ENCODE assay signal across 8 cellular contexts in genomic region chr15:88255496-88256171, GRCh38. TPM values are rescaled to one million over a fixed set of nuclear protein-coding genes. Genes with fewer than 3 reads are reported as not detected.
A peak's percentile ranks its signal among the peaks of the same experiment; 100 is the strongest.
DNase-seq lines count a peak whose midpoint lies in the region; ATAC-seq and TF ChIP-seq lines count a peak whose summit lies in the region.

No MANE protein-coding gene starts in this region.

- no peak overlapping the region for H3K27ac Mint-ChIP-seq in activated naive CD4-positive, alpha-beta T cell treated with anti-CD3 and anti-CD28 coated beads, Interleukin-2, amount 50 U/mL, for 24 hours

- H3K9me3 Mint-ChIP-seq in activated naive CD4-positive, alpha-beta T cell treated with anti-CD3 and anti-CD28 coated beads, Interleukin-2, amount 50 U/mL, for 24 hours = no peaks in the 10 kb centered on the region

- no peaks in the 10 kb centered on the region for H3K36me3 Mint-ChIP-seq in activated naive CD4-positive, alpha-beta T cell treated with anti-CD3 and anti-CD28 coated beads, Interleukin-2, amount 50 U/mL, for 24 hours

- H3K36me3 ChIP-seq in tibial nerve = no peaks in the 10 kb centered on the region

- TF ChIP-seq EP300 in tibial nerve (IDR thresholded peaks at IDR 0.05) = no peak

- peak; percentile 62 for ATAC-seq in left lobe of liver
- ATAC-seq in HG03432 (IDR thresholded peaks at IDR 0.05; ENCODE audit: unreplicated experiment) = no peak
- no peak for ATAC-seq in HG02571 (IDR thresholded peaks at IDR 0.05; ENCODE audit: unreplicated experiment)
- no peak for ATAC-seq in HG03039 (IDR thresholded peaks at IDR 0.05; ENCODE audit: unreplicated experiment)

- TF ChIP-seq POLR2A in tibial nerve (IDR thresholded peaks at IDR 0.05) = no peak

- 0 to 2% methylated on average over 32 to 44 of the region's 54 CpGs for WGBS in tibial nerve, 2 donors

- DNase-seq in activated naive CD4-positive, alpha-beta T cell treated with anti-CD3 and anti-CD28 coated beads, Interleukin-2, amount 50 U/mL, for 16 hours = no peak
- DNase-seq in caudate nucleus (lab: John Stamatoyannopoulos, UW) = peak in 21 of 61 donors; percentile 12 to 71 (median 47)
- no peak for DNase-seq in left lobe of liver (ENCODE audit: low spot score)
- DNase-seq in tibial nerve (ENCODE audit: low spot score in 2 of 2) = peak in 1 of 2 donors; percentile 26

- H3K9me3 ChIP-seq in tibial nerve = no peaks in the 10 kb centered on the region

- peaks cover 43% of the 10 kb centered on the region for H3K27me3 Mint-ChIP-seq in activated naive CD4-positive, alpha-beta T cell treated with anti-CD3 and anti-CD28 coated beads, Interleukin-2, amount 50 U/mL, for 24 hours

- peaks cover 0 to 10% of the 10 kb centered on the region in 2 donors for H3K27me3 ChIP-seq in tibial nerve

- H3K4me1 ChIP-seq in tibial nerve = peaks cover 0 to 54% (median 2%) of the 10 kb centered on the region in 4 donors

- H3K27ac ChIP-seq in caudate nucleus (ENCODE audit: low read depth, low read length) (peak overlapping the region; percentile 74), tibial nerve (peak overlapping the region in 3 of 4 donors; percentile 30 to 77 (median 49))

- H3K4me1 Mint-ChIP-seq in activated naive CD4-positive, alpha-beta T cell treated with anti-CD3 and anti-CD28 coated beads, Interleukin-2, amount 50 U/mL, for 24 hours = peaks cover 22% of the 10 kb centered on the region

- peak overlapping the region; percentile 40 to 70 (median 52) for H3K4me3 ChIP-seq in tibial nerve

- peak overlapping the region; percentile 67 for H3K4me3 Mint-ChIP-seq in activated naive CD4-positive, alpha-beta T cell treated with anti-CD3 and anti-CD28 coated beads, Interleukin-2, amount 50 U/mL, for 24 hours

- no peak for TF ChIP-seq CTCF in tibial nerve (IDR thresholded peaks at IDR 0.05)

RNA-seq across cellular contexts. Expression of gene NTRK3, which starts 0.9 kb away (rescaled TPM):
- 0.38 TPM for total RNA-seq in left lobe of liver
- total RNA-seq in tibial nerve = 10 to 100 TPM; 53.4 to 85.9 (median 83.6) TPM

Comparison
In these comparisons a context has a peak if more than half of its experiments do, and no peak if none do; other contexts are left out.
1. RNA of gene NTRK3, which starts 0.9 kb away (total RNA-seq): 53.4 to 85.9 TPM in tibial nerve; 0.38 TPM in left lobe of liver (single experiment); every median in the first group is over 10 times any median in the second.